2 cellular contexts compared by ENCODE assay signal in genomic region chr17:74903671-74904070, GRCh38.
TF ChIP-seq lines count a peak whose summit lies in the region.

No MANE protein-coding gene starts in this region.

TF ChIP-seq in HEK293, 187 proteins besides CTCF, POLR2A, EP300 and RAD21:
- no peak for TF ChIP-seq ZFP41 (tag by site-specific recombination; IDR thresholded peaks at IDR 0.05; ENCODE audit: borderline replicate concordance)
- TF ChIP-seq SCRT2 (tag by site-specific recombination; IDR thresholded peaks at IDR 0.05): peak; percentile 32; the same call in 1 of the 2 replicates

TF ChIP-seq in H1, 55 proteins besides CTCF, POLR2A, EP300 and RAD21:
- TF ChIP-seq SAP30 (IDR thresholded peaks at IDR 0.05; ENCODE audit: insufficient read depth, insufficient replicate concordance, low read length) (no peak), SRF (IDR thresholded peaks at IDR 0.05; ENCODE audit: low read depth, low read length) (no peak), TAF1 (IDR thresholded peaks at IDR 0.05; ENCODE audit: low read depth, low read length) (no peak)
- TF ChIP-seq, protein P1, sequence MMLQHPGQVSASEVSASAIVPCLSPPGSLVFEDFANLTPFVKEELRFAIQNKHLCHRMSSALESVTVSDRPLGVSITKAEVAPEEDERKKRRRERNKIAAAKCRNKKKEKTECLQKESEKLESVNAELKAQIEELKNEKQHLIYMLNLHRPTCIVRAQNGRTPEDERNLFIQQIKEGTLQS (IDR thresholded peaks at IDR 0.05; ENCODE audit: insufficient read depth, low read depth, low read length): no peak
